ENCODE assay signal across 8 cellular contexts in genomic region chr12:13101854-13102375, GRCh38. TPM values are rescaled to one million over a fixed set of nuclear protein-coding genes. Genes with fewer than 3 reads are reported as not detected.
A peak's percentile ranks its signal among the peaks of the same experiment; 100 is the strongest.
DNase-seq lines count a peak whose midpoint lies in the region; ATAC-seq and TF ChIP-seq lines count a peak whose summit lies in the region.

No MANE protein-coding gene starts in this region.

- peak in 2 of 5 donors; percentile 24 to 46 for DNase-seq in CD4-positive, alpha-beta memory T cell
- DNase-seq in Karpas-422, result peak; percentile 42
- no peak for DNase-seq in activated CD8-positive, alpha-beta T cell treated with anti-CD3 and anti-CD28 coated beads, Interleukin-2, amount 10 ng/mL, durations not matched to agents 7 days and 5 days
- DNase-seq in fibroblast of mammary gland (ENCODE audit: low read depth), result peak; percentile 63
- DNase-seq in pons (ENCODE audit: low spot score), result peak; percentile 49

- H3K27me3 ChIP-seq in CD4-positive, alpha-beta memory T cell (ENCODE audit: insufficient read depth, low read length), result no peaks in the 10 kb centered on the region
- H3K27me3 ChIP-seq in Karpas-422 (ENCODE audit: low read length), result no peaks in the 10 kb centered on the region

- peaks cover 38 to 58% (median 45%) of the 10 kb centered on the region in 4 donors for H3K4me1 Mint-ChIP-seq in CD4-positive, alpha-beta memory T cell
- H3K4me1 Mint-ChIP-seq in activated CD8-positive, alpha-beta T cell treated with anti-CD3 and anti-CD28 coated beads, Interleukin-2, amount 10 ng/mL, durations not matched to agents 7 days and 5 days (ENCODE audit: low read depth), result peaks cover 43% of the 10 kb centered on the region

- TF ChIP-seq CTCF in fibroblast of mammary gland (conservative IDR thresholded peaks at IDR 0.05; ENCODE audit: control insufficient read depth, insufficient read depth, low read depth, low read length), result no peak

- H3K36me3 ChIP-seq in CD4-positive, alpha-beta memory T cell (ENCODE audit: insufficient read depth, low read length), result no peaks in the 10 kb centered on the region
- H3K36me3 ChIP-seq in Karpas-422 (ENCODE audit: insufficient read depth, low read length), result no peaks in the 10 kb centered on the region

- peak overlapping the region; percentile 87 for H3K4me2 ChIP-seq in Karpas-422 (ENCODE audit: low read depth, low read length, poor library complexity, severe bottlenecking)

- no peak for ATAC-seq in activated CD8-positive, alpha-beta T cell treated with anti-CD3 and anti-CD28 coated beads, Interleukin-2, amount 10 ng/mL, durations not matched to agents 7 days and 5 days
- ATAC-seq in GM19035 (IDR thresholded peaks at IDR 0.05; ENCODE audit: unreplicated experiment), result no peak
- no peak for ATAC-seq in GM21515 (IDR thresholded peaks at IDR 0.05; ENCODE audit: unreplicated experiment)
- ATAC-seq in HG02642 (IDR thresholded peaks at IDR 0.05; ENCODE audit: poor library complexity, unreplicated experiment), result no peak

- peak overlapping the region; percentile 94; the same call in 1 of the 2 replicates for H2AFZ ChIP-seq in Karpas-422 (ENCODE audit: low read length)

- POLR2A ChIA-PET in CD4-positive, alpha-beta memory T cell (lab: Charles Lee; ENCODE audit: partially characterized antibody), result interaction anchor here (0.7 to 5.4 kb wide), 10 partner anchors 62 to 110 kb away, joined by 3 to 52 read pairs (median 4); partner anchors contain the start of gene EMP1
- POLR2A ChIA-PET in activated CD8-positive, alpha-beta T cell treated with anti-CD3 and anti-CD28 coated beads, Interleukin-2, amount 10 ng/mL, durations not matched to agents 7 days and 5 days (lab: Charles Lee), result interaction anchor here (1.4 kb wide), 1 partner anchor 57 kb away, joined by 6 read pairs; the partner anchor contains the start of gene FAM234B

- H3K4me3 Mint-ChIP-seq in CD4-positive, alpha-beta memory T cell, result peak overlapping the region; percentile 70 to 93 (median 85)
- H3K4me3 Mint-ChIP-seq in activated CD8-positive, alpha-beta T cell treated with anti-CD3 and anti-CD28 coated beads, Interleukin-2, amount 10 ng/mL, durations not matched to agents 7 days and 5 days, result peak overlapping the region; percentile 72

- H3K36me3 Mint-ChIP-seq in CD4-positive, alpha-beta memory T cell, result peaks cover 0 to 1% of the 10 kb centered on the region in 2 donors
- H3K36me3 Mint-ChIP-seq in activated CD8-positive, alpha-beta T cell treated with anti-CD3 and anti-CD28 coated beads, Interleukin-2, amount 10 ng/mL, durations not matched to agents 7 days and 5 days (ENCODE audit: low read depth), result no peaks in the 10 kb centered on the region

- H3K9me2 ChIP-seq in Karpas-422 (replicated peaks; ENCODE audit: insufficient read depth, low read length), result no peaks in the 10 kb centered on the region

- no peaks in the 10 kb centered on the region for H3K27me3 Mint-ChIP-seq in CD4-positive, alpha-beta memory T cell
- peaks cover 1% of the 10 kb centered on the region for H3K27me3 Mint-ChIP-seq in activated CD8-positive, alpha-beta T cell treated with anti-CD3 and anti-CD28 coated beads, Interleukin-2, amount 10 ng/mL, durations not matched to agents 7 days and 5 days (ENCODE audit: low read depth)

- H3K27ac ChIP-seq in CD4-positive, alpha-beta memory T cell (ENCODE audit: low read depth, low read length), result peak overlapping the region; percentile 93
- no peak overlapping the region for H3K27ac ChIP-seq in Karpas-422 (ENCODE audit: low read length)

- H3K9ac ChIP-seq in Karpas-422 (ENCODE audit: low read length), result peak overlapping the region; percentile 71

- no peaks in the 10 kb centered on the region for H4K20me1 ChIP-seq in Karpas-422 (ENCODE audit: insufficient read depth, low read depth, low read length)

- no peaks in the 10 kb centered on the region for H3K9me3 ChIP-seq in CD4-positive, alpha-beta memory T cell (ENCODE audit: control insufficient read depth in 1 of 2, low read length in 2 of 2)
- H3K9me3 ChIP-seq in Karpas-422 (ENCODE audit: low read length), result no peaks in the 10 kb centered on the region

- H3K4me3 ChIP-seq in CD4-positive, alpha-beta memory T cell (ENCODE audit: low read length in 2 of 2), result peak overlapping the region; percentile 3 to 69
- peak overlapping the region; percentile 75 for H3K4me3 ChIP-seq in Karpas-422 (ENCODE audit: low read length)
- peak overlapping the region; percentile 37 for H3K4me3 ChIP-seq in fibroblast of mammary gland (ENCODE audit: control insufficient read depth, low read depth, low read length)

- no peaks in the 10 kb centered on the region for H3K79me2 ChIP-seq in Karpas-422 (ENCODE audit: low read length)

- intact Hi-C loops in CD4-positive, alpha-beta memory T cell (cut with micrococcal nuclease), result loop anchor here (1.0 to 5.0 kb wide), 7 partner anchors 58 to 745 kb away; partner anchors contain the start of genes BORCS5, EMP1, FAM234B and HEBP1

- H3K4me1 ChIP-seq in CD4-positive, alpha-beta memory T cell (ENCODE audit: insufficient read depth, low read length), result peaks cover 40% of the 10 kb centered on the region
- H3K4me1 ChIP-seq in Karpas-422 (ENCODE audit: low read length), result peaks cover 45% of the 10 kb centered on the region

- no peaks in the 10 kb centered on the region for H3K9me3 Mint-ChIP-seq in CD4-positive, alpha-beta memory T cell
- no peaks in the 10 kb centered on the region for H3K9me3 Mint-ChIP-seq in activated CD8-positive, alpha-beta T cell treated with anti-CD3 and anti-CD28 coated beads, Interleukin-2, amount 10 ng/mL, durations not matched to agents 7 days and 5 days (ENCODE audit: insufficient read depth)

- CTCF ChIA-PET in CD4-positive, alpha-beta memory T cell (lab: Charles Lee; ENCODE audit: partially characterized antibody), result interaction anchor here (1.1 to 8.8 kb wide), 4 partner anchors 58 to 154 kb away, joined by 3 to 213 read pairs (median 6); partner anchors contain the start of gene FAM234B
- CTCF ChIA-PET in activated CD8-positive, alpha-beta T cell treated with anti-CD3 and anti-CD28 coated beads, Interleukin-2, amount 10 ng/mL, durations not matched to agents 7 days and 5 days (lab: Charles Lee), result interaction anchor here (1.0 to 8.8 kb wide), 4 partner anchors 78 to 152 kb away, joined by 3 to 204 read pairs (median 3); no protein-coding TSS in a partner anchor

- peak overlapping the region; percentile 92 to 99 (median 99) for H3K27ac Mint-ChIP-seq in CD4-positive, alpha-beta memory T cell
- H3K27ac Mint-ChIP-seq in activated CD8-positive, alpha-beta T cell treated with anti-CD3 and anti-CD28 coated beads, Interleukin-2, amount 10 ng/mL, durations not matched to agents 7 days and 5 days, result peak overlapping the region; percentile 73

RNA-seq across cellular contexts. Expression of gene GSG1, which starts 1.6 kb away (rescaled TPM):
- total RNA-seq in CD4-positive, alpha-beta memory T cell, result not detected
- under 1 TPM in 1 of 2 donors, not detected in 1; 0.07 TPM for polyA plus RNA-seq in CD4-positive, alpha-beta memory T cell
- total RNA-seq in Karpas-422 (2014; rRNA removed; shearing (Covaris generic); ENCODE audit: low replicate concordance), result not detected in 2 replicates
- not detected for total RNA-seq in activated CD8-positive, alpha-beta T cell treated with anti-CD3 and anti-CD28 coated beads, Interleukin-2, amount 10 ng/mL, durations not matched to agents 7 days and 5 days

RNA-seq across cellular contexts. Expression of gene FAM234B, which starts 57.7 kb away (rescaled TPM):
- 1 to 10 TPM; 3.9 to 4.0 TPM for total RNA-seq in CD4-positive, alpha-beta memory T cell
- polyA plus RNA-seq in CD4-positive, alpha-beta memory T cell, result 1 to 10 TPM; 2.6 TPM
- total RNA-seq in Karpas-422 (2014; rRNA removed; shearing (Covaris generic); ENCODE audit: low replicate concordance), result 3.9 and 5.6 TPM in 2 replicates
- total RNA-seq in activated CD8-positive, alpha-beta T cell treated with anti-CD3 and anti-CD28 coated beads, Interleukin-2, amount 10 ng/mL, durations not matched to agents 7 days and 5 days, result 1 to 10 TPM; 4.2 to 4.3 TPM
